Comparison of ENCODE assay signal across 1 cellular context in genomic region chr19:4052114-4052992, GRCh38.
TF ChIP-seq lines count a peak whose summit lies in the region.

No MANE protein-coding gene starts in this region.

TF ChIP-seq in GM23338, 12 proteins besides CTCF, POLR2A, EP300 and RAD21:
- TF ChIP-seq ZNF462 (CRISPR knock-in tag; IDR thresholded peaks at IDR 0.05) (no peak), STAT1 (IDR thresholded peaks at IDR 0.05; ENCODE audit: unreplicated experiment) (no peak), ZNF331 (CRISPR knock-in tag; IDR thresholded peaks at IDR 0.05; ENCODE audit: low read depth) (no peak), REST (IDR thresholded peaks at IDR 0.05; ENCODE audit: unreplicated experiment) (no peak), ETS1 (IDR thresholded peaks at IDR 0.05) (no peak), JUNB (IDR thresholded peaks at IDR 0.05; ENCODE audit: unreplicated experiment) (no peak), ZNF114 (CRISPR knock-in tag; IDR thresholded peaks at IDR 0.05) (no peak), EZH2 (IDR thresholded peaks at IDR 0.05; ENCODE audit: low read depth, unreplicated experiment) (no peak), POLR2AphosphoS5 (IDR thresholded peaks at IDR 0.05; ENCODE audit: low read depth) (no peak), CREB1 (CRISPR knock-in tag; IDR thresholded peaks at IDR 0.05; ENCODE audit: low read depth) (no peak), NANOG (IDR thresholded peaks at IDR 0.05; ENCODE audit: borderline replicate concordance) (no peak)
